14 cellular contexts compared by ENCODE assay signal in genomic region chr1:89904219-89904980, GRCh38.
DNase-seq lines count a peak whose midpoint lies in the region; ATAC-seq, FAIRE-seq and TF ChIP-seq lines count a peak whose summit lies in the region.
"Had no signal": no experiment of that assay in that cellular context is flagged by ENCODE, and none has a peak within 500 bp of the region (broad histone marks: within the 10 kb centered on the region; RNA-seq: fewer than 3 reads in every experiment).

No MANE protein-coding gene starts in this region.

- H3K4me2 ChIP-seq in BLaER1 (peak overlapping the region; percentile 88), IMR-90 (ENCODE audit: low read depth, low read length) (no peak overlapping the region), K562 (ENCODE audit: insufficient read depth, low read length) (peak overlapping the region; percentile 90), mesenchymal stem cell (ENCODE audit: low read length, poor library complexity, severe bottlenecking) (no peak overlapping the region)

- ATAC-seq in IMR-90 (ENCODE audit: low read depth): no peak
- ATAC-seq in K562: peak; percentile 3; the same call in 1 of the 3 replicates
- no peak for ATAC-seq in activated naive CD4-positive, alpha-beta T cell treated with anti-CD3 and anti-CD28 coated beads, Interleukin-2, amount 50 U/mL, for 72 hours
- ATAC-seq: stimulated activated memory B cell treated with anti-CD40 and anti-IgM and Interleukin-4, amounts not matched to agents 10 μg/mL and 1 μg/mL and 100 μg/mL, for 72 hours had no signal

- H3K4me3 ChIP-seq in BLaER1 (peak overlapping the region; percentile 32; the same call in 1 of the 2 replicates), IMR-90 (ENCODE audit: insufficient read depth, low read depth, low read length) (no peak overlapping the region), K562 (no peak overlapping the region), mesenchymal stem cell (ENCODE audit: insufficient read depth in 1 of 2, low read depth in 1 of 2, low read length in 2 of 2) (no peak overlapping the region)
- H3K4me3 ChIP-seq: Peyer's patch had no signal

- WGBS in IMR-90 (ENCODE audit: extremely low coverage in 2 of 2, insufficient read length in 1 of 2), 2 experiments: no CpG with 5 or more reads among the region's 6 CpGs
- WGBS in K562 (ENCODE audit: insufficient coverage, low coverage, missing lambda C conversion rate): 33% methylated on average over 6 of the region's 6 CpGs
- WGBS in mesenchymal stem cell: 73% methylated on average over 5 of the region's 6 CpGs

- intact Hi-C loops in IMR-90 (cut with micrococcal nuclease) (no loop called here), K562 (cut with micrococcal nuclease) (loop anchor here (5.0 kb wide), 1 partner anchor 83 kb away; no protein-coding TSS in a partner anchor), Calu3 (cut with micrococcal nuclease; ENCODE audit: unreplicated experiment) (no loop called here)

- H3K4me1 ChIP-seq in BLaER1 (peaks cover 98% of the 10 kb centered on the region), IMR-90 (ENCODE audit: control insufficient read depth, insufficient read depth, low read length) (peaks cover 28% of the 10 kb centered on the region), K562 (replicated peaks in 1 of 2; ENCODE audit: control insufficient read depth in 2 of 2, insufficient read depth in 2 of 2, low read length in 2 of 2) (peaks cover 41 to 95% of the 10 kb centered on the region in 2 experiments), mesenchymal stem cell (ENCODE audit: control insufficient read depth, insufficient read depth, low read depth, low read length) (peaks cover 14% of the 10 kb centered on the region)

- H4K91ac ChIP-seq in IMR-90 (ENCODE audit: insufficient read depth, low read depth, low read length) (peak overlapping the region; percentile 69), mesenchymal stem cell (ENCODE audit: low read length) (no peak overlapping the region)

- TF ChIP-seq POLR2A in IMR-90 (IDR thresholded peaks at IDR 0.05; ENCODE audit: low read depth, low read length) (no peak), K562 (conservative IDR thresholded peaks at IDR 0.05) (no peak)

- CTCF ChIA-PET in IMR-90 (lab: Yijun Ruan, JAX): interaction anchor here (0.6 kb wide), 1 partner anchor 1786 kb away, joined by 3 read pairs; no protein-coding TSS in a partner anchor
- CTCF ChIA-PET in K562 (lab: Yijun Ruan, JAX; ENCODE audit: low intra/inter-chr PET ratio): no interaction called here
- CTCF ChIA-PET in Calu3 (lab: Charles Lee): no interaction called here

- H3K9me3 ChIP-seq in BLaER1 (no peaks in the 10 kb centered on the region), IMR-90 (ENCODE audit: control insufficient read depth, insufficient read depth, low read length) (no peaks in the 10 kb centered on the region), K562 (replicated peaks; ENCODE audit: control insufficient read depth, insufficient read depth, low read depth, low read length) (no peaks in the 10 kb centered on the region), mesenchymal stem cell (ENCODE audit: control insufficient read depth, low read length) (no peaks in the 10 kb centered on the region)
- H3K9me3 ChIP-seq: BE2C, Peyer's patch had no signal

- peak overlapping the region; percentile 63 for H3K9ac ChIP-seq in BLaER1
- H3K9ac ChIP-seq in IMR-90 (ENCODE audit: low read depth, low read length): no peak overlapping the region
- peak overlapping the region; percentile 26 to 72; a peak in 3 of 4 replicates for H3K9ac ChIP-seq in K562 (ENCODE audit: insufficient read depth in 1 of 2, low read depth in 2 of 2, low read length in 2 of 2)
- H3K9ac ChIP-seq in mesenchymal stem cell (ENCODE audit: low read length): peak overlapping the region; percentile 34

- H3K23ac ChIP-seq in IMR-90 (ENCODE audit: low read depth, low read length) (peak overlapping the region; percentile 11; the same call in 1 of the 2 replicates), mesenchymal stem cell (ENCODE audit: low read length in 2 of 2) (peak overlapping the region in 1 of 2 experiments; percentile 73)

- H3K27me3 ChIP-seq in BLaER1 (no peaks in the 10 kb centered on the region), IMR-90 (ENCODE audit: control insufficient read depth, insufficient read depth, low read length) (no peaks in the 10 kb centered on the region), K562 (ENCODE audit: control insufficient read depth in 2 of 2, insufficient read depth in 2 of 2, low read length in 2 of 2) (no peaks in the 10 kb centered on the region), mesenchymal stem cell (ENCODE audit: control insufficient read depth in 1 of 2, insufficient read depth in 1 of 2, low read length in 2 of 2) (no peaks in the 10 kb centered on the region)
- H3K27me3 ChIP-seq: BE2C, Peyer's patch had no signal

- H3K27ac Mint-ChIP-seq in Calu3 (ENCODE audit: unreplicated experiment): no peak overlapping the region
- no peak overlapping the region for H3K27ac Mint-ChIP-seq in activated naive CD4-positive, alpha-beta T cell treated with anti-CD3 and anti-CD28 coated beads, Interleukin-2, amount 50 U/mL, for 72 hours
- H3K27ac Mint-ChIP-seq: stimulated activated memory B cell treated with anti-CD40 and anti-IgM and Interleukin-4, amounts not matched to agents 10 μg/mL and 1 μg/mL and 100 μg/mL, for 72 hours had no signal

- H2BK5ac ChIP-seq in IMR-90 (ENCODE audit: low read depth, low read length, poor library complexity, severe bottlenecking) (peak overlapping the region; percentile 36), mesenchymal stem cell (ENCODE audit: low read depth, low read length, poor library complexity, severe bottlenecking) (peak overlapping the region; percentile 69)

- TF ChIP-seq RAD21 in IMR-90 (IDR thresholded peaks at IDR 0.05; ENCODE audit: low read length) (no peak), K562 (CRISPR knock-in tag; conservative IDR thresholded peaks at IDR 0.05 in 1 of 2, IDR thresholded peaks at IDR 0.05 in 1 of 2) (no peak)

- H4K20me1 ChIP-seq in BLaER1 (peaks cover 62% of the 10 kb centered on the region), IMR-90 (ENCODE audit: insufficient read depth, low read length) (no peaks in the 10 kb centered on the region), K562 (replicated peaks; ENCODE audit: control insufficient read depth, insufficient read depth, low read length) (no peaks in the 10 kb centered on the region)

- H3K4me3 Mint-ChIP-seq in Calu3 (ENCODE audit: low read depth, unreplicated experiment): no peak overlapping the region
- H3K4me3 Mint-ChIP-seq: stimulated activated memory B cell treated with anti-CD40 and anti-IgM and Interleukin-4, amounts not matched to agents 10 μg/mL and 1 μg/mL and 100 μg/mL, for 72 hours had no signal

- H3K36me3 ChIP-seq in BLaER1 (peaks cover 14% of the 10 kb centered on the region), IMR-90 (ENCODE audit: control insufficient read depth, insufficient read depth, low read length) (no peaks in the 10 kb centered on the region), K562 (ENCODE audit: control insufficient read depth, insufficient read depth, low read length) (peaks cover 13% of the 10 kb centered on the region), mesenchymal stem cell (ENCODE audit: control insufficient read depth in 1 of 2, insufficient read depth in 2 of 2, low read depth in 1 of 2, low read length in 2 of 2) (no peaks in the 10 kb centered on the region)
- H3K36me3 ChIP-seq: BE2C, Peyer's patch had no signal

- H3K14ac ChIP-seq in IMR-90 (replicated peaks; ENCODE audit: low read depth, low read length) (0 out of 2 replicates have a peak overlapping the region, but pooled peaks have one; percentile 51), mesenchymal stem cell (ENCODE audit: low read length in 2 of 2) (no peak overlapping the region)

- no peaks in the 10 kb centered on the region for H3K27me3 Mint-ChIP-seq in Calu3 (ENCODE audit: unreplicated experiment)
- H3K27me3 Mint-ChIP-seq: stimulated activated memory B cell treated with anti-CD40 and anti-IgM and Interleukin-4, amounts not matched to agents 10 μg/mL and 1 μg/mL and 100 μg/mL, for 72 hours had no signal

- peak overlapping the region; percentile 68 for H2BK120ac ChIP-seq in IMR-90 (ENCODE audit: low read depth, low read length)
- no peak overlapping the region for H2BK120ac ChIP-seq in mesenchymal stem cell (ENCODE audit: low read depth, low read length)

- no peak overlapping the region for H2AFZ ChIP-seq in IMR-90 (replicated peaks; ENCODE audit: low read length, poor library complexity)
- peak overlapping the region; percentile 15; the same call in 1 of the 2 replicates for H2AFZ ChIP-seq in K562 (ENCODE audit: low read depth, low read length)
- H2AFZ ChIP-seq in mesenchymal stem cell (ENCODE audit: low read depth, low read length): no peak overlapping the region

- FAIRE-seq in K562 (lab: Jason Lieb, UNC) (no peak), D721Med (lab: Jason Lieb, UNC) (no peak)

- H2BK12ac ChIP-seq in mesenchymal stem cell (ENCODE audit: low read length in 2 of 2): peak overlapping the region; percentile 37 to 75

- H3K4ac ChIP-seq in IMR-90 (ENCODE audit: low read depth, low read length): peak overlapping the region; percentile 78
- no peak overlapping the region for H3K4ac ChIP-seq in mesenchymal stem cell (ENCODE audit: low read depth in 1 of 2, low read length in 2 of 2)

- TF ChIP-seq EP300 in K562 (IDR thresholded peaks at IDR 0.05; ENCODE audit: low read length): peak; percentile 60; the same call in 1 of the 2 replicates

- peaks cover 22% of the 10 kb centered on the region for H3K4me1 Mint-ChIP-seq in Calu3 (ENCODE audit: low read depth, unreplicated experiment)

- peak overlapping the region; percentile 50; the same call in 1 of the 2 replicates for H3K18ac ChIP-seq in IMR-90 (ENCODE audit: low read depth, low read length)
- H3K18ac ChIP-seq in mesenchymal stem cell (ENCODE audit: low read depth in 1 of 2, low read length in 2 of 2): peak overlapping the region in 1 of 2 experiments; percentile 53

- H3K79me1 ChIP-seq in IMR-90 (ENCODE audit: low read depth in 1 of 2, low read length in 2 of 2) (peaks cover 26 to 47% of the 10 kb centered on the region in 2 experiments), mesenchymal stem cell (replicated peaks; ENCODE audit: low read length, poor library complexity, severe bottlenecking) (peaks cover 10% of the 10 kb centered on the region)

- no peak overlapping the region for H2AK9ac ChIP-seq in IMR-90 (replicated peaks; ENCODE audit: low read depth, low read length, poor library complexity)

- in situ Hi-C loops in IMR-90 (cut with MboI; ENCODE audit: low sequenced_read_pairs): no loop called here
- in situ Hi-C loops in K562 (cut with MboI): no loop called here

- H3K56ac ChIP-seq in IMR-90 (ENCODE audit: extremely low read depth, insufficient read depth, low read length): no peak overlapping the region

- H3K27ac ChIP-seq in BLaER1: peak overlapping the region; percentile 72
- peak overlapping the region; percentile 31; the same call in 1 of the 2 replicates for H3K27ac ChIP-seq in IMR-90 (ENCODE audit: insufficient read depth, low read length)
- peak overlapping the region; percentile 85 for H3K27ac ChIP-seq in K562 (ENCODE audit: extremely low read depth, low read depth, low read length)
- peak overlapping the region; percentile 63 for H3K27ac ChIP-seq in mesenchymal stem cell (ENCODE audit: low read length, poor library complexity, severe bottlenecking)
- H3K27ac ChIP-seq: Peyer's patch, VCaP had no signal

- peaks cover 4% of the 10 kb centered on the region for H3K36me3 Mint-ChIP-seq in Calu3 (ENCODE audit: insufficient read depth, unreplicated experiment)
- peaks cover 0 to 10% of the 10 kb centered on the region in 2 donors for H3K36me3 Mint-ChIP-seq in activated naive CD4-positive, alpha-beta T cell treated with anti-CD3 and anti-CD28 coated beads, Interleukin-2, amount 50 U/mL, for 72 hours

- H3K9me3 Mint-ChIP-seq in Calu3 (ENCODE audit: low read depth, unreplicated experiment): no peaks in the 10 kb centered on the region
- H3K9me3 Mint-ChIP-seq in activated naive CD4-positive, alpha-beta T cell treated with anti-CD3 and anti-CD28 coated beads, Interleukin-2, amount 50 U/mL, for 72 hours: no peaks in the 10 kb centered on the region
- H3K9me3 Mint-ChIP-seq: stimulated activated memory B cell treated with anti-CD40 and anti-IgM and Interleukin-4, amounts not matched to agents 10 μg/mL and 1 μg/mL and 100 μg/mL, for 72 hours had no signal

- H2AK5ac ChIP-seq in IMR-90 (ENCODE audit: low read depth, low read length) (peak overlapping the region; percentile 82), mesenchymal stem cell (ENCODE audit: low read length, severe bottlenecking) (peak overlapping the region; percentile 97)

- POLR2A ChIA-PET in IMR-90 (lab: Charles Lee; ENCODE audit: unreplicated experiment): no interaction called here
- POLR2A ChIA-PET in K562 (lab: Yijun Ruan, JAX): interaction anchor here (0.6 to 1.4 kb wide), 5 partner anchors 8 to 83 kb away, joined by 3 to 5 read pairs (median 3); no protein-coding TSS in a partner anchor

- BruUV-seq in IMR-90 (replicated peaks; lab: Mats Ljungman, UMichigan) (no TSS peak), K562 (replicated peaks; lab: Mats Ljungman, UMichigan) (no TSS peak), Calu3 (replicated peaks; lab: Mats Ljungman, UMichigan) (no TSS peak)

- H2BK20ac ChIP-seq in IMR-90 (ENCODE audit: low read depth, low read length): peak overlapping the region; percentile 40; the same call in 1 of the 2 replicates

- peaks cover 93% of the 10 kb centered on the region for H3K79me2 ChIP-seq in K562 (ENCODE audit: control insufficient read depth, insufficient read depth, low read length)

- peak overlapping the region; percentile 45; the same call in 1 of the 3 replicates for H2BK15ac ChIP-seq in IMR-90 (ENCODE audit: low read depth, low read length)
- H2BK15ac ChIP-seq in mesenchymal stem cell (ENCODE audit: low read depth, poor library complexity, severe bottlenecking): no peak overlapping the region

- H4K8ac ChIP-seq in IMR-90 (ENCODE audit: low read depth in 2 of 2, low read length in 2 of 2) (peak overlapping the region; percentile 52 to 65; a peak in 3 of 4 replicates), mesenchymal stem cell (ENCODE audit: low read length) (no peak overlapping the region)

- TF ChIP-seq CTCF in IMR-90 (conservative IDR thresholded peaks at IDR 0.05; ENCODE audit: low read depth, low read length): no peak
- no peak for TF ChIP-seq CTCF in K562 (IDR thresholded peaks at IDR 0.05 in 2 of 3, conservative IDR thresholded peaks at IDR 0.05 in 1 of 3; ENCODE audit: insufficient read depth in 2 of 3, low read depth in 1 of 3, low read length in 3 of 3)
- TF ChIP-seq CTCF in D721Med (IDR thresholded peaks at IDR 0.05; ENCODE audit: insufficient read depth, missing control alignments): no peak
- TF ChIP-seq CTCF in Calu3 (IDR thresholded peaks at IDR 0.05; ENCODE audit: unreplicated experiment): no peak

- peaks cover 16% of the 10 kb centered on the region for H3K9me1 ChIP-seq in IMR-90 (ENCODE audit: insufficient read depth, low read length)
- H3K9me1 ChIP-seq in K562 (ENCODE audit: control insufficient read depth, insufficient read depth, low read length): no peaks in the 10 kb centered on the region

- DNase-seq in IMR-90 (no peak), K562 (ENCODE audit: extremely low read depth in 1 of 4, low spot score in 3 of 4) (peak in 1 of 4 experiments; percentile 68), mesenchymal stem cell (no peak), ureter (ENCODE audit: low spot score) (no peak), D721Med (ENCODE audit: insufficient read length, low spot score) (no peak), Calu3 (no peak)
- DNase-seq in activated naive CD4-positive, alpha-beta T cell treated with anti-CD3 and anti-CD28 coated beads, Interleukin-2, amount 50 U/mL, for 72 hours (ENCODE audit: low spot score in 2 of 2): no peak
- DNase-seq: BE2C; Peyer's patch; posterior cingulate gyrus; stimulated activated CD4-positive, alpha-beta T cell treated with anti-CD3 and anti-CD28 coated beads, Interleukin-1b, Interleukin-23, amount 100 ng/mL, for 48 hours had no signal

- dilution Hi-C loops in IMR-90 (cut with HindIII; ENCODE audit: low sequenced_read_pairs, unreplicated experiment): no loop called here

- peak overlapping the region; percentile 51; the same call in 1 of the 2 replicates for H4K5ac ChIP-seq in IMR-90 (ENCODE audit: low read depth, low read length)

Comparison
In these comparisons a context has a peak if more than half of its experiments do, and no peak if none do; other contexts are left out.
1. H3K27ac ChIP-seq: peak in every context shown above with its lines; median percentile 85 in K562; 72 in BLaER1; 63 in mesenchymal stem cell; 31 in IMR-90.
2. H3K4me2 ChIP-seq: peak in BLaER1 (single experiment) and K562 (single experiment); none in IMR-90 (single experiment) and mesenchymal stem cell (single experiment).